31 cellular contexts compared by ENCODE assay signal in the genomic region with DNA sequence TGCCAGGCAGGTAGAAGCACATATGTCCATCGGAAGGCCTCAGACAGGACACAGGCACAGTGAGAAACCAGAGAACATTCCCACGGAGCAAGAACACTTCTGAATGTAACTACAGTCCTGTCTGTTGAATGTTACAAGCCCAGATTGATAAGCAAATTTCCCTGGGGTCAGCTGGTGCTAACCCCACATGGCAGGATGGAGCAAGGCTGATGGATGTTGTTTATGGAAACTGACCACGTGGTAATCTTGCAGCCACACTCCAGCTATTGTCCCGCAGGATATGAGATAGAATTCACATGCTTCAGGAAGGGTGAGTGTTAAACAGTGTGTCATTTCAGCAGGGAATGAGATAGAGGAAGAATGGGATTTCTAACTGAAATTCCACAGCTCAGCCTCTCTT.
DNase-seq lines count a peak whose midpoint lies in the region; ATAC-seq, FAIRE-seq and TF ChIP-seq lines count a peak whose summit lies in the region.
"Had no signal": no experiment of that assay in that cellular context is flagged by ENCODE, and none has a peak within 500 bp of the region (broad histone marks: within the 10 kb centered on the region; RNA-seq: fewer than 3 reads in every experiment).

No MANE protein-coding gene starts in this region.

- intact Hi-C loops in esophagus muscularis mucosa (cut with DNase I), result no loop called here
- intact Hi-C loops in posterior vena cava (cut with DNase I), result no loop called here
- intact Hi-C loops in left colon (cut with DNase I, micrococcal nuclease), result no loop called here

- no peaks in the 10 kb centered on the region for H3K36me3 ChIP-seq in bronchial epithelial cell (ENCODE audit: control insufficient read depth, insufficient read depth, low read length)
- no peaks in the 10 kb centered on the region for H3K36me3 ChIP-seq in esophagus muscularis mucosa
- H3K36me3 ChIP-seq: MG63, pancreas, suprapubic skin, vagina had no signal

- no peaks in the 10 kb centered on the region for H3K27me3 ChIP-seq in bronchial epithelial cell (ENCODE audit: control insufficient read depth, insufficient read depth, low read length)
- H3K27me3 ChIP-seq in esophagus muscularis mucosa, result no peaks in the 10 kb centered on the region
- H3K27me3 ChIP-seq: MG63, pancreas, vagina had no signal

- 60% methylated on average over 4 of the region's 4 CpGs for WGBS in esophagus muscularis mucosa

- no peak for TF ChIP-seq POLR2A in esophagus muscularis mucosa (IDR thresholded peaks at IDR 0.05; ENCODE audit: low read depth)

- no peak for ATAC-seq in left colon
- no peak for ATAC-seq in HG03439 (IDR thresholded peaks at IDR 0.05; ENCODE audit: unreplicated experiment)
- ATAC-seq: activated naive CD4-positive, alpha-beta T cell treated with anti-CD3 and anti-CD28 coated beads, Interleukin-2, amount 50 U/mL, for 72 hours; pancreas; sciatic nerve had no signal

- no peak for TF ChIP-seq EP300 in esophagus muscularis mucosa (IDR thresholded peaks at IDR 0.05)

- DNase-seq in bronchial epithelial cell (ENCODE audit: low read depth), result no peak
- DNase-seq in esophagus muscularis mucosa (ENCODE audit: extremely low spot score), result peak; percentile 83
- peak; percentile 51 for DNase-seq in islet precursor cell
- DNase-seq in posterior vena cava (ENCODE audit: low spot score), result peak; percentile 5
- DNase-seq in NCI-H187 (lab: John Stamatoyannopoulos, UW), result no peak
- DNase-seq in NCI-H526 (lab: John Stamatoyannopoulos, UW), result no peak
- no peak for DNase-seq in left colon
- DNase-seq: activated CD4-positive, alpha-beta memory T cell treated with anti-CD3 and anti-CD28 coated beads, Interleukin-2, amount 10 ng/mL, durations not matched to agents 7 days and 5 days; activated CD4-positive, CD25-positive, alpha-beta regulatory T cell treated with anti-CD3 and anti-CD28 coated beads, Interleukin-2, amount 50 U/mL, for 72 hours; aorta; DMS79; dorsolateral prefrontal cortex; foreskin fibroblast; GDM1; H9; KG1; left cardiac atrium; MG63; NCI-H2081; NCI-H345; NCI-H774; pancreas; stimulated activated naive CD4-positive, alpha-beta T cell; T-helper 2 cell had no signal

- H3K9me3 ChIP-seq in esophagus muscularis mucosa, result no peaks in the 10 kb centered on the region
- H3K9me3 ChIP-seq: MG63, pancreas, vagina had no signal

- peak; percentile 28 for FAIRE-seq in bronchial epithelial cell (lab: Jason Lieb, UNC)
- FAIRE-seq: pancreas had no signal

- no peaks in the 10 kb centered on the region for H3K4me1 ChIP-seq in esophagus muscularis mucosa
- H3K4me1 ChIP-seq: pancreas, suprapubic skin, vagina had no signal

- H3K4me3 ChIP-seq in bronchial epithelial cell (ENCODE audit: low read depth, low read length) (no peak overlapping the region), esophagus muscularis mucosa (no peak overlapping the region)
- H3K4me3 ChIP-seq: dorsolateral prefrontal cortex, MG63, pancreas, suprapubic skin, vagina had no signal

- TF ChIP-seq CTCF in bronchial epithelial cell (IDR thresholded peaks at IDR 0.05; ENCODE audit: insufficient read depth, low read length, severe bottlenecking) (no peak), esophagus muscularis mucosa (IDR thresholded peaks at IDR 0.05) (no peak)

- no peak overlapping the region for H3K27ac ChIP-seq in esophagus muscularis mucosa (replicated peaks in 1 of 4)
- H3K27ac ChIP-seq: C4-2B, dorsolateral prefrontal cortex, epithelial cell of prostate, pancreas, suprapubic skin, vagina had no signal

Comparison
In these comparisons a context has a peak if more than half of its experiments do, and no peak if none do; other contexts are left out.
1. DNase-seq: peak in esophagus muscularis mucosa (single experiment), islet precursor cell (single experiment) and posterior vena cava (single experiment); none in bronchial epithelial cell (single experiment), NCI-H187 (0 of 2), NCI-H526 (0 of 2) and left colon (0 of 2).